ENCODE assay signal across 20 cellular contexts in the genomic region with DNA sequence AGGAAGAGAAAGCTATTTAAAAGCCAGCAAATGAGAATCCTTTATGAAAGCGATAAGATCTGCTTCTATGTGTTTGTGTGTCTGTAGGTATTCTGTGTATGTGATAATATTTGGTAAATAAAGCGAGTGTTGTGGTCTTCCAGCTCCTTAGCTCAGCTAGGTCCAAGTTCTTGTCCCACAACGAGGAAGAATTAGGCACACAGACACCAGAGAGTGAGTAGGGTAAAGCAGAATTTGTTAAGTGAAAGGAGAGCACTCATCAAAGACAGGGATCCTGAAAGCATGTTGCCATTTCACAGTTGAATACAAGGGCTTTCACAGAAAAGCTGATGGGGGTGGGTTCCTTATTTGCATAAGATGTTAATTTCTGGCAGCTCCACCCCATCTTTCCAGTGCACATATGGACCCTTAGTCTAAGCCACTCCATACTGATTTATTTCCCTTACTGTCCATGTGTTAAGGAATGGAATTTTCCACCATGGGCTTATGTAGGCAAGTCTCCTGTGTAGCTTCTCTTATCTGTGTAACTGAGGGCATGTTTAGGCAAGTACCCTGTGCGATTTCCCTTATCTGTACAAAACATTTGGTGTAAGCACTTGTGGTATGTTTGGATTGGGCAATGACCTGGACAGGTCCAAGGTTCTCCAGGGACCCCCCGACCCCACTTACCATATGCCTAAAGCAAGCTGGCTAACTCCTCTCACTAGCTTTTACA.
"Had no signal": no experiment of that assay in that cellular context is flagged by ENCODE, and none has a peak within 500 bp of the region (broad histone marks: within the 10 kb centered on the region; RNA-seq: fewer than 3 reads in every experiment).

No MANE protein-coding gene starts in this region.

- ATAC-seq: activated naive CD4-positive, alpha-beta T cell treated with anti-CD3 and anti-CD28 coated beads, Interleukin-2, amount 50 U/mL, for 72 hours; activated T-cell treated with anti-CD3 and anti-CD28 coated beads, Interleukin-2, amount 50 U/mL, for 72 hours; effector memory CD8-positive, alpha-beta T cell; left lobe of liver; stimulated activated naive B cell treated with anti-CD40 and anti-IgM and Interleukin-4, amounts not matched to agents 10 μg/mL and 1 μg/mL and 100 μg/mL, for 72 hours had no signal

- H3K9me3 ChIP-seq: adrenal gland had no signal

- H3K4me1 ChIP-seq: adrenal gland had no signal

- H3K27me3 ChIP-seq: adrenal gland had no signal

- H3K4me3 ChIP-seq: adrenal gland, thoracic aorta had no signal

- H3K27ac ChIP-seq: adrenal gland, epithelial cell of prostate, thoracic aorta had no signal

- DNase-seq: activated CD4-positive, alpha-beta T cell treated with anti-CD3 and anti-CD28 coated beads, Interleukin-2, amount 50 U/mL, for 4 hours; activated effector memory CD4-positive, alpha-beta T cell treated with anti-CD3 and anti-CD28 coated beads, Interleukin-2, amount 50 U/mL, for 16 hours; activated T-cell treated with anti-CD3 and anti-CD28 coated beads, Interleukin-2, amount 50 U/mL, for 72 hours; adrenal gland; effector memory CD8-positive, alpha-beta T cell; foreskin melanocyte; glutamatergic neuron; hypothalamus; kidney; midbrain; nephron progenitor cell; occipital lobe; posterior cingulate gyrus; stimulated activated naive B cell treated with anti-CD40 and anti-IgM and Interleukin-4, amounts not matched to agents 10 μg/mL and 1 μg/mL and 100 μg/mL, for 72 hours; T1000 had no signal

- H3K36me3 ChIP-seq: adrenal gland, thoracic aorta had no signal

- FAIRE-seq: astrocyte had no signal
